ENCODE assay signal across 8 cellular contexts in the genomic region with DNA sequence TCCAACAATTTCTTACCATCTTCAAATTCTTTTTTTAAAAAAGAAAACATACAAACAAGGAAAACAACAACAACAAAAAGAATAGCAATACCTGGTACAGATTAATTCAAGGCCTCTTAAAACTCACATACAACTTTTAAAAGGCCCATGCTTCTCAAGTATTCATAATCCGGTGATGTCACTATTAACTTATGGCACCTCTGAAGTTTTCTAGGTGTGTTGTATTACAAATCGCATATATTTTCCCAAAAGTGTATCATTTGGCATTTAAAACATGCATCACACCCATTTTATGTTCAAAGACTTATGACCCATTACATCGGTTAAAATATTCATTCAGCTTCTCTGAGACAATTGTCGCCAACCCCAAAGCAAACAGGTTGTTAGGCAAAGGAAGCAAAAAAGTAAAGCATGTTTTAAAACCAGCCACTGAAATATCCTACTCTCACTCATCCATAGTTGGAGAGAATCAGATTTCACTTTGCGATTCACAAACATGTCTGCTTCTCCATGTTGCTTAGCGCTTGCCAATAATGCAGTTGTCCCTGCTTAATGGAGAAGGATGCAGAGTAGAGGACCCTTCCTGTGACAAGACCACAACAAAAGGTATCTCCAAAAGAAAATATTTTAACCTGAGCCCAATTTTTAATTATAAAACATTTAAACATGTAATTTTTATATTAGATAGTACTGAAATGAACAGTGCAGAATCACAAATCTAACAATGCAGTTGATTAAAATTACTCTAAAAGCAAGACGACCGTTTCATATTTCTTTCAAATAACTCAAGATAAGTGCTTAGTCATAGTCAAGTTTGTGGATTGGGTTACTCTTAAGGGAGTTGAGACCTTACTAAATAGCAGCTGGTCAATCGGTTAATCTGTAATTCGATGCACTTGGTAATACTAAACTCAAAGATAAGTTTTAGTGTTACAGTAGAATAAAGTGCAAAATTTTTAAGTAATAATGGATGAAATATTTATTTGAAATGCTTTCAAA. TPM values are rescaled to one million over a fixed set of nuclear protein-coding genes. Genes with fewer than 3 reads are reported as not detected.
DNase-seq lines count a peak whose midpoint lies in the region; ATAC-seq and TF ChIP-seq lines count a peak whose summit lies in the region.

No MANE protein-coding gene starts in this region.

- H3K9me3 ChIP-seq in Panc1 (ENCODE audit: control insufficient read depth, insufficient read depth, low read depth, low read length): no peaks in the 10 kb centered on the region
- H3K9me3 ChIP-seq in ectodermal cell (ENCODE audit: control insufficient read depth, low read length): no peaks in the 10 kb centered on the region

- H3K4me1 ChIP-seq in Panc1 (ENCODE audit: control insufficient read depth, insufficient read depth, low read length) (peaks cover 22% of the 10 kb centered on the region), ectodermal cell (ENCODE audit: control insufficient read depth, insufficient read depth, low read length) (peaks cover 8% of the 10 kb centered on the region)

- ATAC-seq in Panc1: no peak
- ATAC-seq in HG02588 (IDR thresholded peaks at IDR 0.05; ENCODE audit: unreplicated experiment): no peak

- intact Hi-C loops in Panc1 (cut with micrococcal nuclease; ENCODE audit: unreplicated experiment): no loop called here

- H3K4me3 Mint-ChIP-seq in activated naive CD4-positive, alpha-beta T cell treated with anti-CD3 and anti-CD28 coated beads, Interleukin-2, amount 50 U/mL, for 24 hours: peak overlapping the region; percentile 97
- H3K4me3 Mint-ChIP-seq in nephron: peak overlapping the region; percentile 97 to 99 (median 97)

- H3K36me3 Mint-ChIP-seq in activated naive CD4-positive, alpha-beta T cell treated with anti-CD3 and anti-CD28 coated beads, Interleukin-2, amount 50 U/mL, for 24 hours: peaks cover 11% of the 10 kb centered on the region
- H3K36me3 Mint-ChIP-seq in nephron (ENCODE audit: low read depth): peaks cover 37% of the 10 kb centered on the region

- TF ChIP-seq CTCF in Panc1 (IDR thresholded peaks at IDR 0.05) (no peak), nephron (IDR thresholded peaks at IDR 0.05; ENCODE audit: unreplicated experiment in 3 of 3) (no peak)

- H3K27ac ChIP-seq in Panc1 (ENCODE audit: low read length) (peak overlapping the region; percentile 85), ectodermal cell (ENCODE audit: insufficient read depth, low read depth, low read length, poor library complexity, severe bottlenecking) (no peak overlapping the region)

- CTCF ChIA-PET in Panc1 (lab: Charles Lee): no interaction called here

- POLR2A ChIA-PET in Panc1 (lab: Charles Lee): interaction anchor here (0.5 to 0.8 kb wide), 4 partner anchors 9 to 209 kb away, joined by 3 to 10 read pairs (median 4); partner anchors contain the start of gene UBE2B

- H3K4me3 ChIP-seq in Panc1 (ENCODE audit: low read depth in 2 of 2, low read length in 2 of 2): peak overlapping the region; percentile 80 to 92
- H3K4me3 ChIP-seq in ectodermal cell (ENCODE audit: insufficient read depth, low read depth, low read length): peak overlapping the region; percentile 72

- WGBS in ectodermal cell, 2 experiments: 39 to 41% methylated on average over 7 to 10 of the region's 10 CpGs

- in situ Hi-C loops in Panc1 (cut with HindIII; ENCODE audit: low pct_unique_long_range_greater_than_20kb, low sequenced_read_pairs): no loop called here

- DNase-seq in activated naive CD4-positive, alpha-beta T cell treated with anti-CD3 and anti-CD28 coated beads, Interleukin-2, amount 50 U/mL, for 16 hours: no peak
- no peak for DNase-seq in Panc1 (ENCODE audit: low read depth, low spot score)
- DNase-seq in NCI-H187 treated with DMSO at 0.1 percent for 48 hours (lab: John Stamatoyannopoulos, UW): no peak
- no peak for DNase-seq in activated gamma-delta T cell (lab: John Stamatoyannopoulos, UW)

- H3K27ac Mint-ChIP-seq in activated naive CD4-positive, alpha-beta T cell treated with anti-CD3 and anti-CD28 coated beads, Interleukin-2, amount 50 U/mL, for 24 hours: peak overlapping the region; percentile 46
- H3K27ac Mint-ChIP-seq in nephron: peak overlapping the region; percentile 99 to 100 (median 99)

- H3K27me3 ChIP-seq in Panc1 (ENCODE audit: control insufficient read depth, insufficient read depth, low read length) (no peaks in the 10 kb centered on the region), ectodermal cell (ENCODE audit: control insufficient read depth, insufficient read depth, low read length, poor library complexity, severe bottlenecking) (no peaks in the 10 kb centered on the region)

- no peaks in the 10 kb centered on the region for H3K9me3 Mint-ChIP-seq in activated naive CD4-positive, alpha-beta T cell treated with anti-CD3 and anti-CD28 coated beads, Interleukin-2, amount 50 U/mL, for 24 hours
- H3K9me3 Mint-ChIP-seq in nephron: no peaks in the 10 kb centered on the region

- H3K27me3 Mint-ChIP-seq in activated naive CD4-positive, alpha-beta T cell treated with anti-CD3 and anti-CD28 coated beads, Interleukin-2, amount 50 U/mL, for 24 hours: no peaks in the 10 kb centered on the region
- H3K27me3 Mint-ChIP-seq in nephron (ENCODE audit: low read depth): peaks cover 4% of the 10 kb centered on the region

- BruUV-seq in Panc1 (replicated peaks; lab: Mats Ljungman, UMichigan): TSS peak; percentile 77

- H3K36me3 ChIP-seq in Panc1 (ENCODE audit: control insufficient read depth, insufficient read depth, low read length): peaks cover 26% of the 10 kb centered on the region
- H3K36me3 ChIP-seq in ectodermal cell (ENCODE audit: control insufficient read depth, insufficient read depth, low read length): peaks cover 26% of the 10 kb centered on the region

- peaks cover 41% of the 10 kb centered on the region for H3K4me1 Mint-ChIP-seq in activated naive CD4-positive, alpha-beta T cell treated with anti-CD3 and anti-CD28 coated beads, Interleukin-2, amount 50 U/mL, for 24 hours
- H3K4me1 Mint-ChIP-seq in nephron: peaks cover 26% of the 10 kb centered on the region

RNA-seq across cellular contexts. Expression of gene SKP1, which starts 1.6 kb away (rescaled TPM):
- total RNA-seq in Panc1 (2021; ENCODE audit: unreplicated experiment): 301 TPM
- polyA plus RNA-seq in Panc1 (2012; ENCODE audit: insufficient read length): 270 TPM
- 746 TPM for polyA plus RNA-seq in ectodermal cell (2013, experiment 1 of 4)
- 704 TPM for polyA plus RNA-seq in ectodermal cell (2013, experiment 2 of 4)
- 566 TPM for polyA plus RNA-seq in ectodermal cell (2013, experiment 3 of 4)
- polyA plus RNA-seq in ectodermal cell (2013, experiment 4 of 4): 656 TPM

RNA-seq across cellular contexts. Expression of gene PPP2CA, which starts 50.7 kb away (rescaled TPM):
- total RNA-seq in Panc1 (2021; ENCODE audit: unreplicated experiment): 184 TPM
- polyA plus RNA-seq in Panc1 (2012; ENCODE audit: insufficient read length): 179 TPM
- polyA plus RNA-seq in ectodermal cell (2013, experiment 1 of 4): 244 TPM
- polyA plus RNA-seq in ectodermal cell (2013, experiment 2 of 4): 236 TPM
- polyA plus RNA-seq in ectodermal cell (2013, experiment 3 of 4): 197 TPM
- 235 TPM for polyA plus RNA-seq in ectodermal cell (2013, experiment 4 of 4)
